16 cellular contexts compared by ENCODE assay signal in genomic region chr7:78479348-78479747, GRCh38.
"Had no signal": no experiment of that assay in that cellular context is flagged by ENCODE, and none has a peak within 500 bp of the region (broad histone marks: within the 10 kb centered on the region; RNA-seq: fewer than 3 reads in every experiment).

No MANE protein-coding gene starts in this region.

- ATAC-seq: activated naive CD4-positive, alpha-beta T cell treated with anti-CD3 and anti-CD28 coated beads, Interleukin-2, amount 50 U/mL, for 72 hours; activated T-cell treated with anti-CD3 and anti-CD28 coated beads, Interleukin-2, amount 50 U/mL, for 72 hours; esophagus mucosa; stimulated activated effector memory CD8-positive, alpha-beta T cell treated with anti-CD3 and anti-CD28 coated beads, Interleukin-12 subunit alpha, Interleukin-12 subunit beta, amount 100 ng/mL, for 72 hours had no signal

- H3K4me3 ChIP-seq: lung, neural progenitor cell had no signal

- H3K27me3 ChIP-seq: neural progenitor cell had no signal

- FAIRE-seq: endometrium had no signal

- H3K27ac ChIP-seq: neural progenitor cell had no signal

- H3K4me3 Mint-ChIP-seq: activated CD4-positive, alpha-beta T cell treated with anti-CD3 and anti-CD28 coated beads, Interleukin-2, amount 10 ng/mL, durations not matched to agents 24 days and 14 days; activated T-cell treated with anti-CD3 and anti-CD28 coated beads, Interleukin-2, amount 50 U/mL, for 72 hours; immature natural killer cell; mesothelial cell of epicardium; naive B cell; neural progenitor cell; stimulated activated effector memory CD8-positive, alpha-beta T cell treated with anti-CD3 and anti-CD28 coated beads, Interleukin-12 subunit alpha, Interleukin-12 subunit beta, amount 100 ng/mL, for 72 hours; T-helper 2 cell treated with Interferon-gamma antibody and Interleukin-4, amounts not matched to agents 5 μg/mL and 100 μg/mL, for 36 hours had no signal

- H3K9ac ChIP-seq: neural progenitor cell had no signal

- H3K36me3 Mint-ChIP-seq: activated naive CD4-positive, alpha-beta T cell treated with anti-CD3 and anti-CD28 coated beads, Interleukin-2, amount 50 U/mL, for 72 hours; immature natural killer cell; mesothelial cell of epicardium; naive B cell; neural progenitor cell; stimulated activated effector memory CD8-positive, alpha-beta T cell treated with anti-CD3 and anti-CD28 coated beads, Interleukin-12 subunit alpha, Interleukin-12 subunit beta, amount 100 ng/mL, for 72 hours had no signal

- H3K36me3 ChIP-seq: neural progenitor cell had no signal

- H3K9me3 Mint-ChIP-seq: activated CD4-positive, alpha-beta T cell treated with anti-CD3 and anti-CD28 coated beads, Interleukin-2, amount 10 ng/mL, durations not matched to agents 24 days and 14 days; mesothelial cell of epicardium; neural progenitor cell; T-helper 2 cell treated with Interferon-gamma antibody and Interleukin-4, amounts not matched to agents 5 μg/mL and 100 μg/mL, for 36 hours had no signal

- H3K27me3 Mint-ChIP-seq: activated CD4-positive, alpha-beta T cell treated with anti-CD3 and anti-CD28 coated beads, Interleukin-2, amount 10 ng/mL, durations not matched to agents 24 days and 14 days; naive B cell had no signal

- DNase-seq: activated CD4-positive, alpha-beta T cell treated with anti-CD3 and anti-CD28 coated beads, Interleukin-2, amount 10 ng/mL, durations not matched to agents 24 days and 14 days; activated CD4-positive, CD25-positive, alpha-beta regulatory T cell; activated CD8-positive, alpha-beta memory T cell treated with anti-CD3 and anti-CD28 coated beads, Interleukin-2, amount 50 U/mL, for 48 hours; activated gamma-delta T cell; activated T-cell treated with anti-CD3 and anti-CD28 coated beads, Interleukin-2, amount 50 U/mL, for 72 hours; amygdala; immature natural killer cell; naive B cell had no signal

- H3K27ac Mint-ChIP-seq: activated CD4-positive, alpha-beta T cell treated with anti-CD3 and anti-CD28 coated beads, Interleukin-2, amount 10 ng/mL, durations not matched to agents 24 days and 14 days; activated naive CD4-positive, alpha-beta T cell treated with anti-CD3 and anti-CD28 coated beads, Interleukin-2, amount 50 U/mL, for 72 hours; activated T-cell treated with anti-CD3 and anti-CD28 coated beads, Interleukin-2, amount 50 U/mL, for 72 hours; immature natural killer cell; mesothelial cell of epicardium; naive B cell; neural progenitor cell; stimulated activated effector memory CD8-positive, alpha-beta T cell treated with anti-CD3 and anti-CD28 coated beads, Interleukin-12 subunit alpha, Interleukin-12 subunit beta, amount 100 ng/mL, for 72 hours; T-helper 2 cell treated with Interferon-gamma antibody and Interleukin-4, amounts not matched to agents 5 μg/mL and 100 μg/mL, for 36 hours had no signal

- H3K4me1 Mint-ChIP-seq: activated CD4-positive, alpha-beta T cell treated with anti-CD3 and anti-CD28 coated beads, Interleukin-2, amount 10 ng/mL, durations not matched to agents 24 days and 14 days; immature natural killer cell; naive B cell; neural progenitor cell; stimulated activated effector memory CD8-positive, alpha-beta T cell treated with anti-CD3 and anti-CD28 coated beads, Interleukin-12 subunit alpha, Interleukin-12 subunit beta, amount 100 ng/mL, for 72 hours had no signal

- H3K4me2 ChIP-seq: neural progenitor cell had no signal
